1 cellular context compared by ENCODE assay signal in the genomic region with DNA sequence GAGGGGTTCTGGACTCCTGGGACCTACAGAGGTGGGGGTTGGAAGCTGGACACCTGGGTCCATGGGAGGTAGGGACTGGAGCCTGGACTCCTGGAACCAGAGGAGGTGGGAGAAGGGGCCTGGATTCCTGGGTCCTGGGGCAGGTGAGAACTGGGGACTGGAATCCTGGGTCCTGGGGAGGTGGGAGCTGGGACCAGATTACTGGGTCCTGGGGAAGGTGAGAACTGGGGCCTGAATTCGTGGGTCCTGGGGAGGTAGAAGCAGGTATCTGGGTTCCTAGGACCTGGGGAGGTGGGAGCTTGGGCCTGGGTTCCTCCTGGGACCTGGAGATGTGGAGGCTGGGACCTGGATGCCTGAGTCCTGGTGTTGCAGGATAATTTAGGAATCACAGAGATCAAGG.
TF ChIP-seq lines count a peak whose summit lies in the region.

No MANE protein-coding gene starts in this region.

TF ChIP-seq in GM23338, 12 proteins besides CTCF, POLR2A, EP300 and RAD21 (continued from another document):
- TF ChIP-seq, protein P1, sequence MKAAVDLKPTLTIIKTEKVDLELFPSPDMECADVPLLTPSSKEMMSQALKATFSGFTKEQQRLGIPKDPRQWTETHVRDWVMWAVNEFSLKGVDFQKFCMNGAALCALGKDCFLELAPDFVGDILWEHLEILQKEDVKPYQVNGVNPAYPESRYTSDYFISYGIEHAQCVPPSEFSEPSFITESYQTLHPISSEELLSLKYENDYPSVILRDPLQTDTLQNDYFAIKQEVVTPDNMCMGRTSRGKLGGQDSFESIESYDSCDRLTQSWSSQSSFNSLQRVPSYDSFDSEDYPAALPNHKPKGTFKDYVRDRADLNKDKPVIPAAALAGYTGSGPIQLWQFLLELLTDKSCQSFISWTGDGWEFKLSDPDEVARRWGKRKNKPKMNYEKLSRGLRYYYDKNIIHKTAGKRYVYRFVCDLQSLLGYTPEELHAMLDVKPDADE (IDR thresholded peaks at IDR 0.05): no peak
